24 cellular contexts compared by ENCODE assay signal in genomic region chr6:88561034-88561973, GRCh38.
DNase-seq lines count a peak whose midpoint lies in the region; ATAC-seq and TF ChIP-seq lines count a peak whose summit lies in the region.
"Had no signal": no experiment of that assay in that cellular context is flagged by ENCODE, and none has a peak within 500 bp of the region (broad histone marks: within the 10 kb centered on the region; RNA-seq: fewer than 3 reads in every experiment).

No MANE protein-coding gene starts in this region.

- H3K9me3 ChIP-seq in breast epithelium (no peaks in the 10 kb centered on the region), tibial artery (no peaks in the 10 kb centered on the region)
- H3K9me3 ChIP-seq: right atrium auricular region, suprapubic skin, vagina had no signal

- H3K27ac ChIP-seq in breast epithelium: peak overlapping the region; percentile 3 to 21
- H3K27ac ChIP-seq in tibial artery: peak overlapping the region; percentile 36 to 54
- H3K27ac ChIP-seq: epithelial cell of prostate, foreskin keratinocyte, right atrium auricular region, suprapubic skin, vagina had no signal

- no peaks in the 10 kb centered on the region for H3K27me3 ChIP-seq in breast epithelium
- no peaks in the 10 kb centered on the region for H3K27me3 ChIP-seq in tibial artery
- H3K27me3 ChIP-seq: foreskin keratinocyte, right atrium auricular region, suprapubic skin, vagina had no signal

- no peak for TF ChIP-seq CTCF in breast epithelium (IDR thresholded peaks at IDR 0.05)
- TF ChIP-seq CTCF in MCF 10A (IDR thresholded peaks at IDR 0.05; ENCODE audit: unreplicated experiment): no peak
- no peak for TF ChIP-seq CTCF in tibial artery (IDR thresholded peaks at IDR 0.05)

- H3K4me1 ChIP-seq in breast epithelium (no peaks in the 10 kb centered on the region), tibial artery (peaks cover 0 to 28% (median 8%) of the 10 kb centered on the region in 4 donors)
- H3K4me1 ChIP-seq: foreskin keratinocyte, right atrium auricular region, vagina had no signal

- peaks cover 6% of the 10 kb centered on the region for H3K9me3 Mint-ChIP-seq in MCF 10A (ENCODE audit: unreplicated experiment)
- no peaks in the 10 kb centered on the region for H3K9me3 Mint-ChIP-seq in activated T-helper 2 cell treated with anti-CD3 and anti-CD28 coated beads, Interferon-gamma antibody, Interleukin-2, Interleukin-4, amounts not matched to agents 10 μg/mL and 5 μg/mL and 100 μg/mL, durations not matched to agents 14 hours and 24 hours and 36 hours
- H3K9me3 Mint-ChIP-seq: activated CD4-positive, alpha-beta memory T cell treated with anti-CD3 and anti-CD28 coated beads for 36 hours; IgD-negative memory B cell; WTC11 had no signal

- POLR2A ChIA-PET in MCF 10A (lab: Yijun Ruan, JAX): no interaction called here

- DNase-seq in breast epithelium (ENCODE audit: low spot score in 2 of 2) (no peak), MCF 10A (ENCODE audit: unreplicated experiment) (no peak), cerebellar cortex (ENCODE audit: low spot score) (peak; percentile 72), tibial artery (no peak), amniotic stem cell (lab: John Stamatoyannopoulos, UW) (no peak)
- DNase-seq in activated T-helper 2 cell treated with anti-CD3 and anti-CD28 coated beads, Interferon-gamma antibody, Interleukin-2, Interleukin-4, amounts not matched to agents 10 μg/mL and 5 μg/mL and 100 μg/mL, durations not matched to agents 14 hours and 24 hours and 36 hours (ENCODE audit: low spot score): no peak
- DNase-seq: activated CD4-positive, alpha-beta memory T cell treated with anti-CD3 and anti-CD28 coated beads for 36 hours; activated naive CD4-positive, alpha-beta T cell; activated T-cell treated with anti-CD3 and anti-CD28 coated beads for 4 hours; Calu3; foreskin keratinocyte; hippocampal formation; MV-4-11; NCI-H187 treated with DMSO at 0.1 percent for 48 hours; stimulated activated CD4-positive, alpha-beta T cell treated with anti-CD3 and anti-CD28 coated beads, Interleukin-15, amount 100 ng/mL, for 24 hours; T-helper 17 cell had no signal

- H3K4me3 ChIP-seq in breast epithelium: no peak overlapping the region
- no peak overlapping the region for H3K4me3 ChIP-seq in tibial artery
- H3K4me3 ChIP-seq: right atrium auricular region, suprapubic skin, vagina had no signal

- CTCF ChIA-PET in MCF 10A (lab: Yijun Ruan, JAX): no interaction called here

- peak; percentile 56 for ATAC-seq in HG03354 (IDR thresholded peaks at IDR 0.05; ENCODE audit: poor library complexity, severe bottlenecking, unreplicated experiment)
- ATAC-seq in GM21390 (IDR thresholded peaks at IDR 0.05; ENCODE audit: unreplicated experiment): no peak
- ATAC-seq: foreskin keratinocyte, T-helper 17 cell, WTC11 had no signal

- intact Hi-C loops in breast epithelium (cut with DNase I; ENCODE audit: low total_unique reads): no loop called here
- intact Hi-C loops in MCF 10A (cut with micrococcal nuclease): no loop called here
- intact Hi-C loops in tibial artery (cut with DNase I; ENCODE audit: low total_unique reads): no loop called here
- intact Hi-C loops in activated T-helper 2 cell treated with anti-CD3 and anti-CD28 coated beads, Interferon-gamma antibody, Interleukin-2, Interleukin-4, amounts not matched to agents 10 μg/mL and 5 μg/mL and 100 μg/mL, durations not matched to agents 14 hours and 24 hours and 36 hours (cut with micrococcal nuclease): no loop called here

- H3K27ac Mint-ChIP-seq in MCF 10A (ENCODE audit: low read depth, unreplicated experiment): no peak overlapping the region
- no peak overlapping the region for H3K27ac Mint-ChIP-seq in activated T-helper 2 cell treated with anti-CD3 and anti-CD28 coated beads, Interferon-gamma antibody, Interleukin-2, Interleukin-4, amounts not matched to agents 10 μg/mL and 5 μg/mL and 100 μg/mL, durations not matched to agents 14 hours and 24 hours and 36 hours
- H3K27ac Mint-ChIP-seq: activated CD4-positive, alpha-beta memory T cell treated with anti-CD3 and anti-CD28 coated beads for 36 hours; IgD-negative memory B cell; T-helper 17 cell; WTC11 had no signal

- TF ChIP-seq POLR2A in breast epithelium (IDR thresholded peaks at IDR 0.05): no peak

- no TSS peak for BruUV-seq in MCF 10A (replicated peaks; lab: Mats Ljungman, UMichigan)

- H3K27me3 Mint-ChIP-seq in MCF 10A (ENCODE audit: insufficient read depth, unreplicated experiment): peaks cover 14% of the 10 kb centered on the region
- H3K27me3 Mint-ChIP-seq in activated T-helper 2 cell treated with anti-CD3 and anti-CD28 coated beads, Interferon-gamma antibody, Interleukin-2, Interleukin-4, amounts not matched to agents 10 μg/mL and 5 μg/mL and 100 μg/mL, durations not matched to agents 14 hours and 24 hours and 36 hours (ENCODE audit: low read depth): no peaks in the 10 kb centered on the region
- H3K27me3 Mint-ChIP-seq: activated CD4-positive, alpha-beta memory T cell treated with anti-CD3 and anti-CD28 coated beads for 36 hours; IgD-negative memory B cell; T-helper 17 cell had no signal

- H3K36me3 ChIP-seq in breast epithelium (no peaks in the 10 kb centered on the region), tibial artery (no peaks in the 10 kb centered on the region)
- H3K36me3 ChIP-seq: right atrium auricular region, suprapubic skin, vagina had no signal

- no peak overlapping the region for H3K4me3 Mint-ChIP-seq in MCF 10A (ENCODE audit: unreplicated experiment)
- H3K4me3 Mint-ChIP-seq in activated T-helper 2 cell treated with anti-CD3 and anti-CD28 coated beads, Interferon-gamma antibody, Interleukin-2, Interleukin-4, amounts not matched to agents 10 μg/mL and 5 μg/mL and 100 μg/mL, durations not matched to agents 14 hours and 24 hours and 36 hours (ENCODE audit: low read depth): no peak overlapping the region
- H3K4me3 Mint-ChIP-seq: activated CD4-positive, alpha-beta memory T cell treated with anti-CD3 and anti-CD28 coated beads for 36 hours; T-helper 17 cell; WTC11 had no signal

- no peaks in the 10 kb centered on the region for H3K4me1 Mint-ChIP-seq in MCF 10A (ENCODE audit: insufficient read depth, unreplicated experiment)
- no peaks in the 10 kb centered on the region for H3K4me1 Mint-ChIP-seq in activated T-helper 2 cell treated with anti-CD3 and anti-CD28 coated beads, Interferon-gamma antibody, Interleukin-2, Interleukin-4, amounts not matched to agents 10 μg/mL and 5 μg/mL and 100 μg/mL, durations not matched to agents 14 hours and 24 hours and 36 hours (ENCODE audit: low read depth)

- no peaks in the 10 kb centered on the region for H3K36me3 Mint-ChIP-seq in MCF 10A (ENCODE audit: insufficient read depth, unreplicated experiment)
- no peaks in the 10 kb centered on the region for H3K36me3 Mint-ChIP-seq in activated T-helper 2 cell treated with anti-CD3 and anti-CD28 coated beads, Interferon-gamma antibody, Interleukin-2, Interleukin-4, amounts not matched to agents 10 μg/mL and 5 μg/mL and 100 μg/mL, durations not matched to agents 14 hours and 24 hours and 36 hours (ENCODE audit: low read depth)
- H3K36me3 Mint-ChIP-seq: activated CD4-positive, alpha-beta memory T cell treated with anti-CD3 and anti-CD28 coated beads for 36 hours; IgD-negative memory B cell; WTC11 had no signal
